Comparison of ENCODE assay signal across 8 cellular contexts in genomic region chr19:48254529-48254970, GRCh38. TPM values are rescaled to one million over a fixed set of nuclear protein-coding genes. Genes with fewer than 3 reads are reported as not detected.
DNase-seq lines count a peak whose midpoint lies in the region; ATAC-seq and TF ChIP-seq lines count a peak whose summit lies in the region.

No MANE protein-coding gene starts in this region.

- H3K4me2 ChIP-seq in BLaER1 treated with 17β-estradiol and CSF1 and Interleukin-3, amounts not matched to agents 10 nM and 100 nM, result peak overlapping the region; percentile 81 to 99 (median 90)
- peak overlapping the region; percentile 79 for H3K4me2 ChIP-seq in Karpas-422 (ENCODE audit: low read depth, low read length, poor library complexity, severe bottlenecking)
- no peak overlapping the region for H3K4me2 ChIP-seq in neural cell (ENCODE audit: low read length)

- TF ChIP-seq RAD21 in neural cell (conservative IDR thresholded peaks at IDR 0.05), result no peak

- no peak for ATAC-seq in HG03457 (IDR thresholded peaks at IDR 0.05; ENCODE audit: unreplicated experiment)
- ATAC-seq in HG03045 (IDR thresholded peaks at IDR 0.05; ENCODE audit: unreplicated experiment), result no peak

- peak overlapping the region; percentile 17 to 99 (median 97); a peak in 18 of 22 replicates for H3K27ac ChIP-seq in BLaER1 treated with 17β-estradiol and CSF1 and Interleukin-3, amounts not matched to agents 10 nM and 100 nM
- H3K27ac ChIP-seq in Karpas-422 (ENCODE audit: low read length) (peak overlapping the region; percentile 95; the same call in 1 of the 2 replicates), colonic mucosa (peak overlapping the region; percentile 97), neural cell (ENCODE audit: low read length) (no peak overlapping the region)

- peak overlapping the region in 9 of 11 experiments; percentile 89 to 98 (median 95); a peak in 10 of 22 replicates for H3K9ac ChIP-seq in BLaER1 treated with 17β-estradiol and CSF1 and Interleukin-3, amounts not matched to agents 10 nM and 100 nM
- H3K9ac ChIP-seq in Karpas-422 (ENCODE audit: low read length) (peak overlapping the region; percentile 86; the same call in 1 of the 2 replicates), colonic mucosa (ENCODE audit: low read depth in 2 of 2, low read length in 2 of 2) (peak overlapping the region in 1 of 2 donors; percentile 50), neural cell (ENCODE audit: low read length) (no peak overlapping the region)

- TF ChIP-seq CTCF in colonic mucosa (IDR thresholded peaks at IDR 0.05) (no peak), neural cell (IDR thresholded peaks at IDR 0.05; ENCODE audit: poor library complexity, severe bottlenecking) (no peak)

- no peak for TF ChIP-seq EP300 in neural cell (conservative IDR thresholded peaks at IDR 0.05; ENCODE audit: poor library complexity, severe bottlenecking)

- no peak overlapping the region for H2AFZ ChIP-seq in Karpas-422 (ENCODE audit: low read length)
- H2AFZ ChIP-seq in neural cell (ENCODE audit: low read depth, low read length), result no peak overlapping the region

- H3F3A ChIP-seq in neural cell (ENCODE audit: insufficient read depth, low read length, poor library complexity, severe bottlenecking), result no peaks in the 10 kb centered on the region

- peak overlapping the region; percentile 55 to 75 (median 68); a peak in 17 of 20 replicates for H3K4me3 ChIP-seq in BLaER1 treated with 17β-estradiol and CSF1 and Interleukin-3, amounts not matched to agents 10 nM and 100 nM
- H3K4me3 ChIP-seq in Karpas-422 (ENCODE audit: low read length) (peak overlapping the region; percentile 86), colonic mucosa (peak overlapping the region; percentile 54), neural cell (ENCODE audit: low read length) (peak overlapping the region; percentile 70)

- peaks cover 0 to 10% (median 0%) of the 10 kb centered on the region in 11 experiments; a peak in 1 of 22 replicates for H3K9me3 ChIP-seq in BLaER1 treated with 17β-estradiol and CSF1 and Interleukin-3, amounts not matched to agents 10 nM and 100 nM (replicated peaks in 1 of 11)
- H3K9me3 ChIP-seq in Karpas-422 (ENCODE audit: low read length) (no peaks in the 10 kb centered on the region), colonic mucosa (no peaks in the 10 kb centered on the region), neural cell (ENCODE audit: low read length) (no peaks in the 10 kb centered on the region)

- intact Hi-C loops in colonic mucosa (cut with DNase I), result no loop called here

- no peaks in the 10 kb centered on the region for H3K27me3 ChIP-seq in BLaER1 treated with 17β-estradiol and CSF1 and Interleukin-3, amounts not matched to agents 10 nM and 100 nM
- H3K27me3 ChIP-seq in Karpas-422 (ENCODE audit: low read length), result no peaks in the 10 kb centered on the region
- no peaks in the 10 kb centered on the region for H3K27me3 ChIP-seq in colonic mucosa
- no peaks in the 10 kb centered on the region for H3K27me3 ChIP-seq in neural cell (ENCODE audit: insufficient read depth, low read depth, low read length)

- peaks cover 0 to 5% (median 0%) of the 10 kb centered on the region in 11 experiments; a peak in 2 of 22 replicates for H3K36me3 ChIP-seq in BLaER1 treated with 17β-estradiol and CSF1 and Interleukin-3, amounts not matched to agents 10 nM and 100 nM
- H3K36me3 ChIP-seq in Karpas-422 (ENCODE audit: insufficient read depth, low read length), result peaks cover 4% of the 10 kb centered on the region; the same call in 1 of the 2 replicates
- no peaks in the 10 kb centered on the region for H3K36me3 ChIP-seq in colonic mucosa
- no peaks in the 10 kb centered on the region for H3K36me3 ChIP-seq in neural cell (ENCODE audit: insufficient read depth, low read length)

- no peaks in the 10 kb centered on the region for H3K9me2 ChIP-seq in Karpas-422 (replicated peaks; ENCODE audit: insufficient read depth, low read length)
- no peaks in the 10 kb centered on the region for H3K9me2 ChIP-seq in neural cell (ENCODE audit: insufficient read depth, low read length)

- H3K79me2 ChIP-seq in Karpas-422 (ENCODE audit: low read length) (peaks cover 56% of the 10 kb centered on the region), neural cell (replicated peaks; ENCODE audit: insufficient read depth, low read length) (peaks cover 8% of the 10 kb centered on the region)

- DNase-seq in Karpas-422 (no peak), colonic mucosa (no peak), NCI-H1694 (lab: John Stamatoyannopoulos, UW) (no peak)
- no peak for DNase-seq in stimulated activated CD8-positive, alpha-beta memory T cell treated with anti-CD3 and anti-CD28 coated beads, Interleukin-4, amount 100 ng/mL, for 48 hours

- H3K4me1 ChIP-seq in BLaER1 treated with 17β-estradiol and CSF1 and Interleukin-3, amounts not matched to agents 10 nM and 100 nM, result peaks cover 69 to 87% (median 76%) of the 10 kb centered on the region in 10 experiments
- H3K4me1 ChIP-seq in Karpas-422 (ENCODE audit: low read length) (peaks cover 82% of the 10 kb centered on the region), colonic mucosa (peaks cover 6% of the 10 kb centered on the region)

- H4K20me1 ChIP-seq in BLaER1 treated with 17β-estradiol and CSF1 and Interleukin-3, amounts not matched to agents 10 nM and 100 nM, result no peaks in the 10 kb centered on the region
- no peaks in the 10 kb centered on the region for H4K20me1 ChIP-seq in Karpas-422 (ENCODE audit: insufficient read depth, low read depth, low read length)
- H4K20me1 ChIP-seq in neural cell (ENCODE audit: insufficient read depth), result no peaks in the 10 kb centered on the region

TF ChIP-seq in neural cell, 6 proteins besides CTCF, POLR2A, EP300 and RAD21:
- TF ChIP-seq POLR2AphosphoS5 (IDR thresholded peaks at IDR 0.05), result no peak
- no peak for TF ChIP-seq SMC3 (conservative IDR thresholded peaks at IDR 0.05; ENCODE audit: poor library complexity)
- TF ChIP-seq TAF1 (IDR thresholded peaks at IDR 0.05; ENCODE audit: low read depth), result no peak
- TF ChIP-seq MXI1 (conservative IDR thresholded peaks at IDR 0.05; ENCODE audit: poor library complexity, severe bottlenecking), result no peak
- TF ChIP-seq, protein P1, sequence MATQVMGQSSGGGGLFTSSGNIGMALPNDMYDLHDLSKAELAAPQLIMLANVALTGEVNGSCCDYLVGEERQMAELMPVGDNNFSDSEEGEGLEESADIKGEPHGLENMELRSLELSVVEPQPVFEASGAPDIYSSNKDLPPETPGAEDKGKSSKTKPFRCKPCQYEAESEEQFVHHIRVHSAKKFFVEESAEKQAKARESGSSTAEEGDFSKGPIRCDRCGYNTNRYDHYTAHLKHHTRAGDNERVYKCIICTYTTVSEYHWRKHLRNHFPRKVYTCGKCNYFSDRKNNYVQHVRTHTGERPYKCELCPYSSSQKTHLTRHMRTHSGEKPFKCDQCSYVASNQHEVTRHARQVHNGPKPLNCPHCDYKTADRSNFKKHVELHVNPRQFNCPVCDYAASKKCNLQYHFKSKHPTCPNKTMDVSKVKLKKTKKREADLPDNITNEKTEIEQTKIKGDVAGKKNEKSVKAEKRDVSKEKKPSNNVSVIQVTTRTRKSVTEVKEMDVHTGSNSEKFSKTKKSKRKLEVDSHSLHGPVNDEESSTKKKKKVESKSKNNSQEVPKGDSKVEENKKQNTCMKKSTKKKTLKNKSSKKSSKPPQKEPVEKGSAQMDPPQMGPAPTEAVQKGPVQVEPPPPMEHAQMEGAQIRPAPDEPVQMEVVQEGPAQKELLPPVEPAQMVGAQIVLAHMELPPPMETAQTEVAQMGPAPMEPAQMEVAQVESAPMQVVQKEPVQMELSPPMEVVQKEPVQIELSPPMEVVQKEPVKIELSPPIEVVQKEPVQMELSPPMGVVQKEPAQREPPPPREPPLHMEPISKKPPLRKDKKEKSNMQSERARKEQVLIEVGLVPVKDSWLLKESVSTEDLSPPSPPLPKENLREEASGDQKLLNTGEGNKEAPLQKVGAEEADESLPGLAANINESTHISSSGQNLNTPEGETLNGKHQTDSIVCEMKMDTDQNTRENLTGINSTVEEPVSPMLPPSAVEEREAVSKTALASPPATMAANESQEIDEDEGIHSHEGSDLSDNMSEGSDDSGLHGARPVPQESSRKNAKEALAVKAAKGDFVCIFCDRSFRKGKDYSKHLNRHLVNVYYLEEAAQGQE (IDR thresholded peaks at IDR 0.05; ENCODE audit: borderline replicate concordance), result no peak
- TF ChIP-seq EZH2 (IDR thresholded peaks at IDR 0.05; ENCODE audit: borderline replicate concordance, insufficient read depth, low read length, poor library complexity, severe bottlenecking), result no peak

RNA-seq across cellular contexts. Expression of gene CARD8, which starts 1.2 kb away (rescaled TPM):
- total RNA-seq in Karpas-422 (2014; rRNA removed; shearing (Covaris generic); ENCODE audit: low replicate concordance), result 72.3 and 137 TPM in 2 replicates
- 10 to 100 TPM; 17.9 to 20.3 TPM for total RNA-seq in colonic mucosa
- 21.4 and 23.0 TPM in 2 replicates for polyA plus RNA-seq in neural cell
- polyA minus RNA-seq in neural cell, result 19.5 and 24.5 TPM in 2 replicates

RNA-seq across cellular contexts. Expression of gene ZNF114, which starts 15.3 kb away (rescaled TPM):
- total RNA-seq in Karpas-422 (2014; rRNA removed; shearing (Covaris generic); ENCODE audit: low replicate concordance), result not detected in 2 replicates
- under 1 TPM in 1 of 2 donors, not detected in 1; 0.21 TPM for total RNA-seq in colonic mucosa
- 1.6 and 4.4 TPM in 2 replicates for polyA plus RNA-seq in neural cell
- 6.6 and 7.1 TPM in 2 replicates for polyA minus RNA-seq in neural cell
